ENCODE assay signal across 8 cellular contexts in the genomic region with DNA sequence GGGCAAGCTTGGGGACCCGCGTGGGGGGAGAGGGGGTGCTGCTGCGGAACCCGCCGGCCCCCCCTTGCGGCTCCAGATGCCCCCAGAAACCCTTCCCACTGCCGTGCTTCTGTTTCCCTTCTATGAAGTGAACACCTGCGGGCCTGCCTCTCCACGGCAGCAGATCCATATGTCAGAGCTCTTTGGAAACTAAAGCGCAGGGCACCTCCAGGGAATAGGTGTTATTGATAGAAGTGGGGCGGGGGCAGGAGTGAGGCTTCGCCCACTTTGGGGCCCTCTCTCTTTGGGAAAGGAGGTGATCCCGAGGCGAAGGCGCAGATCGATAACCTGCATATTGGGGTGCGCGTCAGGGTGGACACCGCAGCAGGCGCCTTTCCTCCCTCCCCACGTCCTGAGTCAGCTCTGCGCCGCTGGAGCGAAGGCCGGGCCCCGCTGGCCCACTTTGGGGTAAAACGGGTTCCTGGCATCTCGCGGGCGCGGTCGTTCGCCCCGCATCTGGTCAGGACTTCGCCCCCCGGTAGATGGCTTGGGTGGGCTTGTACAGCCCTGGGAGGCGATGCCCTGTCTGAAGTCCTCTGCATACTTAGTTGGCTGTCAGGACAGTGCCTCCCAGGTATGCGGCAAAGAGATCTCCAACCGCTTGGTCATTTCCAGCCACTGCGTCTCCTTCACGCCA. TPM values are rescaled to one million over a fixed set of nuclear protein-coding genes. Genes with fewer than 3 reads are reported as not detected.
A peak's percentile ranks its signal among the peaks of the same experiment; 100 is the strongest.
DNase-seq lines count a peak whose midpoint lies in the region; ATAC-seq and TF ChIP-seq lines count a peak whose summit lies in the region.

No MANE protein-coding gene starts in this region.

- DNase-seq in NCI-H748 (lab: John Stamatoyannopoulos, UW; ENCODE audit: unreplicated experiment) (peak; percentile 64), NCI-H748 treated with DMSO at 0.1 percent for 48 hours (lab: John Stamatoyannopoulos, UW) (no peak), NCI-H69 (lab: John Stamatoyannopoulos, UW) (peak; percentile 78), right lobe of liver (peak; percentile 39 to 62 (median 56)), suprapubic skin (ENCODE audit: low spot score in 2 of 2) (no peak), NCI-H2107 (lab: John Stamatoyannopoulos, UW) (no peak)

- peak overlapping the region; percentile 83 to 93 (median 91) for H3K4me3 Mint-ChIP-seq in brain

- intact Hi-C loops in right lobe of liver (cut with DNase I), result no loop called here

- peaks cover 27% of the 10 kb centered on the region for H3K4me1 Mint-ChIP-seq in brain

- peak overlapping the region; percentile 56 to 75 (median 64) for H3K4me3 ChIP-seq in right lobe of liver
- peak overlapping the region; percentile 75 for H3K4me3 ChIP-seq in suprapubic skin

- H3K36me3 ChIP-seq in right lobe of liver (no peaks in the 10 kb centered on the region), suprapubic skin (no peaks in the 10 kb centered on the region)

- H3K36me3 Mint-ChIP-seq in brain, result no peaks in the 10 kb centered on the region

- H3K27me3 Mint-ChIP-seq in brain, result peaks cover 6% of the 10 kb centered on the region

- peaks cover 0 to 5% (median 0%) of the 10 kb centered on the region in 5 experiments for H3K9me3 Mint-ChIP-seq in brain

- peak overlapping the region in 2 of 3 donors; percentile 50 to 60 for H3K27ac ChIP-seq in right lobe of liver
- H3K27ac ChIP-seq in suprapubic skin, result peak overlapping the region; percentile 38

- H3K4me1 ChIP-seq in right lobe of liver, result peaks cover 0 to 22% (median 9%) of the 10 kb centered on the region in 4 donors
- H3K4me1 ChIP-seq in suprapubic skin, result peaks cover 29% of the 10 kb centered on the region

- WGBS in right lobe of liver (ENCODE audit: insufficient coverage, low coverage, low lambda C conversion rate, missing lambda C conversion rate), result 0% methylated on average over 7 of the region's 41 CpGs
- WGBS in suprapubic skin, result 3% methylated on average over 18 of the region's 41 CpGs

- no peak for TF ChIP-seq EP300 in suprapubic skin (IDR thresholded peaks at IDR 0.05)

- H3K27me3 ChIP-seq in right lobe of liver (no peaks in the 10 kb centered on the region), suprapubic skin (no peaks in the 10 kb centered on the region)

- peak in 1 of 2 experiments; percentile 20 for TF ChIP-seq CTCF in brain (conservative IDR thresholded peaks at IDR 0.05)
- no peak for TF ChIP-seq CTCF in right lobe of liver (IDR thresholded peaks at IDR 0.05)
- TF ChIP-seq CTCF in suprapubic skin (IDR thresholded peaks at IDR 0.05), result no peak

- TF ChIP-seq POLR2A in right lobe of liver (IDR thresholded peaks at IDR 0.05) (no peak), suprapubic skin (IDR thresholded peaks at IDR 0.05) (no peak)

- ATAC-seq in right lobe of liver (no peak), GM18511 (IDR thresholded peaks at IDR 0.05; ENCODE audit: unreplicated experiment) (no peak)

- H3K9me3 ChIP-seq in right lobe of liver, result no peaks in the 10 kb centered on the region
- H3K9me3 ChIP-seq in suprapubic skin, result no peaks in the 10 kb centered on the region

- H3K27ac Mint-ChIP-seq in brain, result peak overlapping the region in 2 of 5 experiments; percentile 31 to 43

RNA-seq across cellular contexts. Expression of a gene that starts 0.5 kb away (rescaled TPM):
- polyA plus RNA-seq in brain (ENCODE audit: insufficient read depth, low read depth, low replicate concordance), result 20.1 TPM
- 10 to 100 TPM; 13.1 to 17.6 (median 13.7) TPM for total RNA-seq in right lobe of liver
- 10 to 100 TPM; 52.2 to 70.1 (median 60.8) TPM for total RNA-seq in suprapubic skin

RNA-seq across cellular contexts. Expression of a gene that starts 19.8 kb away (rescaled TPM):
- 5.5 TPM for polyA plus RNA-seq in brain (ENCODE audit: insufficient read depth, low read depth, low replicate concordance)
- total RNA-seq in right lobe of liver (10 to 100 TPM; 11.5 to 15.7 (median 13.2) TPM), suprapubic skin (10 to 100 TPM; 18.2 to 26.6 (median 25.8) TPM)

RNA-seq across cellular contexts. Expression of a gene that starts 52.0 kb away (rescaled TPM):
- 2.2 TPM for polyA plus RNA-seq in brain (ENCODE audit: insufficient read depth, low read depth, low replicate concordance)
- total RNA-seq in right lobe of liver (1 to 10 TPM; 1.6 to 2.7 (median 1.8) TPM), suprapubic skin (1 to 10 TPM; 3.2 to 6.1 (median 4.3) TPM)

Comparison
In these comparisons a context has a peak if more than half of its experiments do, and no peak if none do; other contexts are left out.
1. DNase-seq: peak in NCI-H748 (single experiment), NCI-H69 (single experiment) and right lobe of liver (3 of 3); none in NCI-H748 treated with DMSO at 0.1 percent for 48 hours (single experiment), suprapubic skin (0 of 2) and NCI-H2107 (single experiment).